ENCODE assay signal across 1 cellular context in genomic region chr22:37546436-37547248, GRCh38.
TF ChIP-seq lines count a peak whose summit lies in the region.

No MANE protein-coding gene starts in this region.

TF ChIP-seq in HepG2, 621 proteins besides CTCF, POLR2A, EP300 and RAD21 (continued from another document):
- TF ChIP-seq ZNF367 (CRISPR knock-in tag; IDR thresholded peaks at IDR 0.05; ENCODE audit: borderline replicate concordance): no peak
- TF ChIP-seq BHLHE40 (IDR thresholded peaks at IDR 0.05; ENCODE audit: low read length): no peak
- TF ChIP-seq IRX3 (CRISPR knock-in tag; IDR thresholded peaks at IDR 0.05; ENCODE audit: borderline replicate concordance, low read depth): no peak
- TF ChIP-seq TIGD3 (CRISPR knock-in tag; IDR thresholded peaks at IDR 0.05; ENCODE audit: borderline replicate concordance): no peak
- TF ChIP-seq ZNF782 (CRISPR knock-in tag; IDR thresholded peaks at IDR 0.05; ENCODE audit: borderline replicate concordance): no peak
- TF ChIP-seq ZNF354B (CRISPR knock-in tag; IDR thresholded peaks at IDR 0.05): no peak
- TF ChIP-seq SRF (IDR thresholded peaks at IDR 0.05; ENCODE audit: low read depth, low read length): no peak
- TF ChIP-seq ZBED4 (CRISPR knock-in tag; IDR thresholded peaks at IDR 0.05; ENCODE audit: borderline replicate concordance): no peak
- no peak; the same call in 1 of the 2 replicates for TF ChIP-seq SPEN (CRISPR knock-in tag; IDR thresholded peaks at IDR 0.05; ENCODE audit: low read depth)
- no peak for TF ChIP-seq ZNF770 (CRISPR knock-in tag; IDR thresholded peaks at IDR 0.05)
